1 cellular context compared by ENCODE assay signal in the genomic region with DNA sequence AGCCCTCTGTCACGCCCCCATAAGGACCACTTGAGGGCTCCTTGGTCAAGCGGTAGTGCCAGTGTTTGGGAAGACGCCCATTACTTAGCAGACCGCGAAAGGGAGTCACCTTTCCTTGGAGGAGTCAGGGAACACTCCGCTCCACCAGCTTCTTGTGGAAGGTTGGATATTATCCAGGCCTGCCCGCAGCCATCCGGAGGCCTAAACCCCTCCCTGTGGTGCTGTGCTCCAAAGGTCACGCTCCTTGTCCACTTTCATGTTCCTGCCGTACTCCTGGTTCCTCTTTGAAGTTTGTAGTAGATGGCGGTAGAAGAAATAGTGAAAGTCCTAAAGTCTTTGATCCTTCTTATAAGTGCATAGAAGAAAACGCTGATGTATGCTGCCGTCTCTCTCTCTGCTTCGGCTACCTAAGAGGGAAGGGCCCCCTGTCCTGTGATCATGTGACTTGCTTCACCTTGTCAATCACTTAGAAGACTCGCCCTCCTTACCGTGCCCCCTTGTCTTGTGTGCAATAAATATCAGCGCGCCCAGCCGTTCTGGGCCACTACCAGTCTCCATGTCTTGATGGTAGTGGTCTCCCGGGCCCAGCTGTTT.
TF ChIP-seq lines count a peak whose summit lies in the region.

No MANE protein-coding gene starts in this region.

TF ChIP-seq in HepG2, 621 proteins besides CTCF, POLR2A, EP300 and RAD21 (continued from another document and continues in another):
- peak; percentile 30; the same call in 1 of the 2 replicates for TF ChIP-seq SP5 (CRISPR knock-in tag; IDR thresholded peaks at IDR 0.05; ENCODE audit: borderline replicate concordance, low read depth)
- no peak for TF ChIP-seq SMARCC2 (IDR thresholded peaks at IDR 0.05)
- TF ChIP-seq, protein P1, sequence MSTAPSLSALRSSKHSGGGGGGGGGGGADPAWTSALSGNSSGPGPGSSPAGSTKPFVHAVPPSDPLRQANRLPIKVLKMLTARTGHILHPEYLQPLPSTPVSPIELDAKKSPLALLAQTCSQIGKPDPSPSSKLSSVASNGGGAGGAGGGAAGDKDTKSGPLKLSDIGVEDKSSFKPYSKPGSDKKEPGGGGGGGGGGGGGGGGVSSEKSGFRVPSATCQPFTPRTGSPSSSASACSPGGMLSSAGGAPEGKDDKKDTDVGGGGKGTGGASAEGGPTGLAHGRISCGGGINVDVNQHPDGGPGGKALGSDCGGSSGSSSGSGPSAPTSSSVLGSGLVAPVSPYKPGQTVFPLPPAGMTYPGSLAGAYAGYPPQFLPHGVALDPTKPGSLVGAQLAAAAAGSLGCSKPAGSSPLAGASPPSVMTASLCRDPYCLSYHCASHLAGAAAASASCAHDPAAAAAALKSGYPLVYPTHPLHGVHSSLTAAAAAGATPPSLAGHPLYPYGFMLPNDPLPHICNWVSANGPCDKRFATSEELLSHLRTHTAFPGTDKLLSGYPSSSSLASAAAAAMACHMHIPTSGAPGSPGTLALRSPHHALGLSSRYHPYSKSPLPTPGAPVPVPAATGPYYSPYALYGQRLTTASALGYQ (CRISPR knock-in tag; IDR thresholded peaks at IDR 0.05): no peak
- TF ChIP-seq, protein P2, sequence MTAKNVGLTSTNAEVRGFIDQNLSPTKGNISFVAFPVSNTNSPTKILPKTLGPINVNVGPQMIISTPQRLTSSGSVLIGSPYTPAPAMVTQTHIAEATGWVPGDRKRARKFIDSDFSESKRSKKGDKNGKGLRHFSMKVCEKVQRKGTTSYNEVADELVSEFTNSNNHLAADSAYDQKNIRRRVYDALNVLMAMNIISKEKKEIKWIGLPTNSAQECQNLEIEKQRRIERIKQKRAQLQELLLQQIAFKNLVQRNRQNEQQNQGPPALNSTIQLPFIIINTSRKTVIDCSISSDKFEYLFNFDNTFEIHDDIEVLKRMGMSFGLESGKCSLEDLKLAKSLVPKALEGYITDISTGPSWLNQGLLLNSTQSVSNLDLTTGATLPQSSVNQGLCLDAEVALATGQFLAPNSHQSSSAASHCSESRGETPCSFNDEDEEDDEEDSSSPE (CRISPR knock-in tag; IDR thresholded peaks at IDR 0.05): no peak
- TF ChIP-seq, protein P3, sequence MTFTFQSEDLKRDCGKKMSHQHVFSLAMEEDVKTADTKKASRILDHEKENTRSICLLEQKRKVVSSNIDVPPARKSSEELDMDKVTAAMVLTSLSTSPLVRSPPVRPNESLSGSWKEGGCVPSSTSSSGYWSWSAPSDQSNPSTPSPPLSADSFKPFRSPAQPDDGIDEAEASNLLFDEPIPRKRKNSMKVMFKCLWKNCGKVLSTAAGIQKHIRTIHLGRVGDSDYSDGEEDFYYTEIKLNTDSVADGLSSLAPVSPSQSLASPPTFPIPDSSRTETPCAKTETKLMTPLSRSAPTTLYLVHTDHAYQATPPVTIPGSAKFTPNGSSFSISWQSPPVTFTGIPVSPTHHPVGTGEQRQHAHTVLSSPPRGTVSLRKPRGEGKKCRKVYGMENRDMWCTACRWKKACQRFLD (CRISPR knock-in tag; IDR thresholded peaks at IDR 0.05; ENCODE audit: borderline replicate concordance): no peak
- no peak for TF ChIP-seq RFX1 (IDR thresholded peaks at IDR 0.05)
- TF ChIP-seq ZNF616 (CRISPR knock-in tag; IDR thresholded peaks at IDR 0.05; ENCODE audit: low read depth): no peak
- TF ChIP-seq POLR2AphosphoS2 (IDR thresholded peaks at IDR 0.05; ENCODE audit: low read depth, low read length): no peak
- TF ChIP-seq MIER3 (CRISPR knock-in tag; IDR thresholded peaks at IDR 0.05; ENCODE audit: borderline replicate concordance): no peak
- peak; percentile 31; the same call in 1 of the 2 replicates for TF ChIP-seq SOX5 (CRISPR knock-in tag; IDR thresholded peaks at IDR 0.05; ENCODE audit: borderline replicate concordance)
- no peak for TF ChIP-seq MBNL3 (CRISPR knock-in tag; conservative IDR thresholded peaks at IDR 0.05)
- TF ChIP-seq, protein P4, sequence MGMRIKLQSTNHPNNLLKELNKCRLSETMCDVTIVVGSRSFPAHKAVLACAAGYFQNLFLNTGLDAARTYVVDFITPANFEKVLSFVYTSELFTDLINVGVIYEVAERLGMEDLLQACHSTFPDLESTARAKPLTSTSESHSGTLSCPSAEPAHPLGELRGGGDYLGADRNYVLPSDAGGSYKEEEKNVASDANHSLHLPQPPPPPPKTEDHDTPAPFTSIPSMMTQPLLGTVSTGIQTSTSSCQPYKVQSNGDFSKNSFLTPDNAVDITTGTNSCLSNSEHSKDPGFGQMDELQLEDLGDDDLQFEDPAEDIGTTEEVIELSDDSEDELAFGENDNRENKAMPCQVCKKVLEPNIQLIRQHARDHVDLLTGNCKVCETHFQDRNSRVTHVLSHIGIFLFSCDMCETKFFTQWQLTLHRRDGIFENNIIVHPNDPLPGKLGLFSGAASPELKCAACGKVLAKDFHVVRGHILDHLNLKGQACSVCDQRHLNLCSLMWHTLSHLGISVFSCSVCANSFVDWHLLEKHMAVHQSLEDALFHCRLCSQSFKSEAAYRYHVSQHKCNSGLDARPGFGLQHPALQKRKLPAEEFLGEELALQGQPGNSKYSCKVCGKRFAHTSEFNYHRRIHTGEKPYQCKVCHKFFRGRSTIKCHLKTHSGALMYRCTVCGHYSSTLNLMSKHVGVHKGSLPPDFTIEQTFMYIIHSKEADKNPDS (CRISPR knock-in tag; IDR thresholded peaks at IDR 0.05): no peak
- TF ChIP-seq SIN3B (IDR thresholded peaks at IDR 0.05; ENCODE audit: low read length): no peak
- TF ChIP-seq BHLHE40 (IDR thresholded peaks at IDR 0.05; ENCODE audit: low read length): peak; percentile 33; the same call in 1 of the 2 replicates
- TF ChIP-seq, protein P5, sequence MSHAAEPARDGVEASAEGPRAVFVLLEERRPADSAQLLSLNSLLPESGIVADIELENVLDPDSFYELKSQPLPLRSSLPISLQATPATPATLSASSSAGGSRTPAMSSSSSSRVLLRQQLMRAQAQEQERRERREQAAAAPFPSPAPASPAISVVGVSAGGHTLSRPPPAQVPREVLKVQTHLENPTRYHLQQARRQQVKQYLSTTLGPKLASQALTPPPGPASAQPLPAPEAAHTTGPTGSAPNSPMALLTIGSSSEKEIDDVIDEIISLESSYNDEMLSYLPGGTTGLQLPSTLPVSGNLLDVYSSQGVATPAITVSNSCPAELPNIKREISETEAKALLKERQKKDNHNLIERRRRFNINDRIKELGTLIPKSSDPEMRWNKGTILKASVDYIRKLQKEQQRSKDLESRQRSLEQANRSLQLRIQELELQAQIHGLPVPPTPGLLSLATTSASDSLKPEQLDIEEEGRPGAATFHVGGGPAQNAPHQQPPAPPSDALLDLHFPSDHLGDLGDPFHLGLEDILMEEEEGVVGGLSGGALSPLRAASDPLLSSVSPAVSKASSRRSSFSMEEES (CRISPR knock-in tag; IDR thresholded peaks at IDR 0.05): peak; percentile 85
- TF ChIP-seq, protein P6, sequence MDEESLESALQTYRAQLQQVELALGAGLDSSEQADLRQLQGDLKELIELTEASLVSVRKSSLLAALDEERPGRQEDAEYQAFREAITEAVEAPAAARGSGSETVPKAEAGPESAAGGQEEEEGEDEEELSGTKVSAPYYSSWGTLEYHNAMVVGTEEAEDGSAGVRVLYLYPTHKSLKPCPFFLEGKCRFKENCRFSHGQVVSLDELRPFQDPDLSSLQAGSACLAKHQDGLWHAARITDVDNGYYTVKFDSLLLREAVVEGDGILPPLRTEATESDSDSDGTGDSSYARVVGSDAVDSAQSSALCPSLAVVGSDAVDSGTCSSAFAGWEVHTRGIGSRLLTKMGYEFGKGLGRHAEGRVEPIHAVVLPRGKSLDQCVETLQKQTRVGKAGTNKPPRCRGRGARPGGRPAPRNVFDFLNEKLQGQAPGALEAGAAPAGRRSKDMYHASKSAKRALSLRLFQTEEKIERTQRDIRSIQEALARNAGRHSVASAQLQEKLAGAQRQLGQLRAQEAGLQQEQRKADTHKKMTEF (CRISPR knock-in tag; IDR thresholded peaks at IDR 0.05): peak; percentile 64; the same call in 1 of the 2 replicates
- TF ChIP-seq ZBTB1 (CRISPR knock-in tag; IDR thresholded peaks at IDR 0.05; ENCODE audit: borderline replicate concordance): no peak
- no peak for TF ChIP-seq TMF1 (CRISPR knock-in tag; IDR thresholded peaks at IDR 0.05; ENCODE audit: low read depth)
- no peak for TF ChIP-seq ZNF253 (CRISPR knock-in tag; IDR thresholded peaks at IDR 0.05; ENCODE audit: borderline replicate concordance)
- TF ChIP-seq RXRA (CRISPR knock-in tag; IDR thresholded peaks at IDR 0.05): peak; percentile 52; the same call in 1 of the 2 replicates
- TF ChIP-seq BCL6 (CRISPR knock-in tag; IDR thresholded peaks at IDR 0.05): no peak
- TF ChIP-seq, protein P7, sequence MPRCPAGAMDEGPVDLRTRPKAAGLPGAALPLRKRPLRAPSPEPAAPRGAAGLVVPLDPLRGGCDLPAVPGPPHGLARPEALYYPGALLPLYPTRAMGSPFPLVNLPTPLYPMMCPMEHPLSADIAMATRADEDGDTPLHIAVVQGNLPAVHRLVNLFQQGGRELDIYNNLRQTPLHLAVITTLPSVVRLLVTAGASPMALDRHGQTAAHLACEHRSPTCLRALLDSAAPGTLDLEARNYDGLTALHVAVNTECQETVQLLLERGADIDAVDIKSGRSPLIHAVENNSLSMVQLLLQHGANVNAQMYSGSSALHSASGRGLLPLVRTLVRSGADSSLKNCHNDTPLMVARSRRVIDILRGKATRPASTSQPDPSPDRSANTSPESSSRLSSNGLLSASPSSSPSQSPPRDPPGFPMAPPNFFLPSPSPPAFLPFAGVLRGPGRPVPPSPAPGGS (CRISPR knock-in tag; IDR thresholded peaks at IDR 0.05): peak; percentile 26; the same call in 1 of the 2 replicates
- TF ChIP-seq POGZ (CRISPR knock-in tag; IDR thresholded peaks at IDR 0.05): peak; percentile 61
- TF ChIP-seq, protein P8, sequence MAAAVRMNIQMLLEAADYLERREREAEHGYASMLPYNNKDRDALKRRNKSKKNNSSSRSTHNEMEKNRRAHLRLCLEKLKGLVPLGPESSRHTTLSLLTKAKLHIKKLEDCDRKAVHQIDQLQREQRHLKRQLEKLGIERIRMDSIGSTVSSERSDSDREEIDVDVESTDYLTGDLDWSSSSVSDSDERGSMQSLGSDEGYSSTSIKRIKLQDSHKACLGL (CRISPR knock-in tag; IDR thresholded peaks at IDR 0.05): 0 out of 2 replicates have a peak, but pooled peaks have one; percentile 46
- TF ChIP-seq BRD4 (CRISPR knock-in tag; IDR thresholded peaks at IDR 0.05): no peak
- TF ChIP-seq ZNF251 (CRISPR knock-in tag; IDR thresholded peaks at IDR 0.05): no peak
- TF ChIP-seq, protein P9, sequence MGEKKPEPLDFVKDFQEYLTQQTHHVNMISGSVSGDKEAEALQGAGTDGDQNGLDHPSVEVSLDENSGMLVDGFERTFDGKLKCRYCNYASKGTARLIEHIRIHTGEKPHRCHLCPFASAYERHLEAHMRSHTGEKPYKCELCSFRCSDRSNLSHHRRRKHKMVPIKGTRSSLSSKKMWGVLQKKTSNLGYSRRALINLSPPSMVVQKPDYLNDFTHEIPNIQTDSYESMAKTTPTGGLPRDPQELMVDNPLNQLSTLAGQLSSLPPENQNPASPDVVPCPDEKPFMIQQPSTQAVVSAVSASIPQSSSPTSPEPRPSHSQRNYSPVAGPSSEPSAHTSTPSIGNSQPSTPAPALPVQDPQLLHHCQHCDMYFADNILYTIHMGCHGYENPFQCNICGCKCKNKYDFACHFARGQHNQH (CRISPR knock-in tag; IDR thresholded peaks at IDR 0.05): peak; percentile 41; the same call in 1 of the 2 replicates
- no peak for TF ChIP-seq ZNF383 (CRISPR knock-in tag; IDR thresholded peaks at IDR 0.05; ENCODE audit: borderline replicate concordance)
- TF ChIP-seq SPEN (CRISPR knock-in tag; IDR thresholded peaks at IDR 0.05; ENCODE audit: low read depth): peak; percentile 45; the same call in 1 of the 2 replicates
- TF ChIP-seq, protein P10, sequence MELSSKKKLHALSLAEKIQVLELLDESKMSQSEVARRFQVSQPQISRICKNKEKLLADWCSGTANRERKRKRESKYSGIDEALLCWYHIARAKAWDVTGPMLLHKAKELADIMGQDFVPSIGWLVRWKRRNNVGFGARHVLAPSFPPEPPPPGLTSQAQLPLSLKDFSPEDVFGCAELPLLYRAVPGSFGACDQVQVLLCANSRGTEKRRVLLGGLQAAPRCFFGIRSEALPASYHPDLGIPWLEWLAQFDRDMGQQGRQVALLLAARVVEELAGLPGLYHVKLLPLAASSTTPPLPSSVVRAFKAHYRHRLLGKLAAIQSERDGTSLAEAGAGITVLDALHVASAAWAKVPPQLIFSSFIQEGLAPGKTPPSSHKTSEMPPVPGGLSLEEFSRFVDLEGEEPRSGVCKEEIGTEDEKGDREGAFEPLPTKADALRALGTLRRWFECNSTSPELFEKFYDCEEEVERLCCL (CRISPR knock-in tag; IDR thresholded peaks at IDR 0.05; ENCODE audit: borderline replicate concordance): no peak
- TF ChIP-seq, protein P11, sequence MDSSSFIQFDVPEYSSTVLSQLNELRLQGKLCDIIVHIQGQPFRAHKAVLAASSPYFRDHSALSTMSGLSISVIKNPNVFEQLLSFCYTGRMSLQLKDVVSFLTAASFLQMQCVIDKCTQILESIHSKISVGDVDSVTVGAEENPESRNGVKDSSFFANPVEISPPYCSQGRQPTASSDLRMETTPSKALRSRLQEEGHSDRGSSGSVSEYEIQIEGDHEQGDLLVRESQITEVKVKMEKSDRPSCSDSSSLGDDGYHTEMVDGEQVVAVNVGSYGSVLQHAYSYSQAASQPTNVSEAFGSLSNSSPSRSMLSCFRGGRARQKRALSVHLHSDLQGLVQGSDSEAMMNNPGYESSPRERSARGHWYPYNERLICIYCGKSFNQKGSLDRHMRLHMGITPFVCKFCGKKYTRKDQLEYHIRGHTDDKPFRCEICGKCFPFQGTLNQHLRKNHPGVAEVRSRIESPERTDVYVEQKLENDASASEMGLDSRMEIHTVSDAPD (CRISPR knock-in tag; IDR thresholded peaks at IDR 0.05): no peak
- TF ChIP-seq ZNF891 (CRISPR knock-in tag; IDR thresholded peaks at IDR 0.05): 0 out of 2 replicates have a peak, but pooled peaks have one; percentile 38
- TF ChIP-seq NFKB2 (CRISPR knock-in tag; IDR thresholded peaks at IDR 0.05; ENCODE audit: borderline replicate concordance): no peak; the same call in 1 of the 2 replicates
- no peak for TF ChIP-seq SP1 (IDR thresholded peaks at IDR 0.05)
- no peak for TF ChIP-seq SP1 (CRISPR knock-in tag; IDR thresholded peaks at IDR 0.05)
- TF ChIP-seq, protein P12, sequence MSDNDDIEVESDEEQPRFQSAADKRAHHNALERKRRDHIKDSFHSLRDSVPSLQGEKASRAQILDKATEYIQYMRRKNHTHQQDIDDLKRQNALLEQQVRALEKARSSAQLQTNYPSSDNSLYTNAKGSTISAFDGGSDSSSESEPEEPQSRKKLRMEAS (IDR thresholded peaks at IDR 0.05): peak; percentile 33; the same call in 1 of the 2 replicates
- TF ChIP-seq MTA1 (CRISPR knock-in tag; IDR thresholded peaks at IDR 0.05; ENCODE audit: borderline replicate concordance): 0 out of 2 replicates have a peak, but pooled peaks have one; percentile 55
- TF ChIP-seq SALL1 (CRISPR knock-in tag; IDR thresholded peaks at IDR 0.05): peak; percentile 33
- TF ChIP-seq ELF3 (CRISPR knock-in tag; IDR thresholded peaks at IDR 0.05): 0 out of 2 replicates have a peak, but pooled peaks have one; percentile 9
- peak; percentile 58; the same call in 1 of the 2 replicates for TF ChIP-seq SAFB2 (CRISPR knock-in tag; IDR thresholded peaks at IDR 0.05; ENCODE audit: borderline replicate concordance, low read depth)
- TF ChIP-seq HOXA7 (CRISPR knock-in tag; IDR thresholded peaks at IDR 0.05): no peak
- TF ChIP-seq RXRB (CRISPR knock-in tag; IDR thresholded peaks at IDR 0.05; ENCODE audit: borderline replicate concordance): 0 out of 2 replicates have a peak, but pooled peaks have one; percentile 36
- TF ChIP-seq, protein P13, sequence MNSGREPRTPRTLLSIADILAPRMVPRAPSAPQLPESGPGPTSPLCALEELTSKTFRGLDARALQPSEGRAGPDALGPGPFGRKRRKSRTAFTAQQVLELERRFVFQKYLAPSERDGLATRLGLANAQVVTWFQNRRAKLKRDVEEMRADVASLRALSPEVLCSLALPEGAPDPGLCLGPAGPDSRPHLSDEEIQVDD (CRISPR knock-in tag; IDR thresholded peaks at IDR 0.05; ENCODE audit: borderline replicate concordance): no peak
- TF ChIP-seq POLR2AphosphoS5 (IDR thresholded peaks at IDR 0.05; ENCODE audit: low read depth, low read length): peak; percentile 38
- no peak for TF ChIP-seq CENPT (CRISPR knock-in tag; IDR thresholded peaks at IDR 0.05; ENCODE audit: low read depth)
- TF ChIP-seq KDM4B (CRISPR knock-in tag; IDR thresholded peaks at IDR 0.05): no peak
